ENCODE assay signal across 8 cellular contexts in genomic region chr6:41936073-41936837, GRCh38. TPM values are rescaled to one million over a fixed set of nuclear protein-coding genes. Genes with fewer than 3 reads are reported as not detected.
DNase-seq lines count a peak whose midpoint lies in the region; ATAC-seq and TF ChIP-seq lines count a peak whose summit lies in the region.

No MANE protein-coding gene starts in this region.

- intact Hi-C loops in MCF 10A (cut with micrococcal nuclease) = loop anchor here (1.0 to 5.0 kb wide), 6 partner anchors 16 to 149 kb away; partner anchors contain the start of genes TOMM6 and USP49

- H3K27ac Mint-ChIP-seq in MCF 10A (ENCODE audit: low read depth, unreplicated experiment) = peak overlapping the region; percentile 25

- no peaks in the 10 kb centered on the region for H3K9me3 Mint-ChIP-seq in MCF 10A (ENCODE audit: unreplicated experiment)

- no peak overlapping the region for H3K4me3 Mint-ChIP-seq in MCF 10A (ENCODE audit: unreplicated experiment)

- no TSS peak for BruUV-seq in MCF 10A (replicated peaks; lab: Mats Ljungman, UMichigan)

- DNase-seq in ELF-1 (ENCODE audit: low read depth, low spot score) (peak; percentile 89), HFF-Myc (ENCODE audit: extremely low read depth, low read depth) (peak; percentile 67), NCI-H2029 treated with DMSO at 0.1 percent for 48 hours (lab: John Stamatoyannopoulos, UW) (peak; percentile 48), UCSD-AML1 (lab: John Stamatoyannopoulos, UW; ENCODE audit: unreplicated experiment) (peak; percentile 89), MCF 10A (ENCODE audit: unreplicated experiment) (peak; percentile 93), inferior parietal cortex (ENCODE audit: extremely low spot score) (peak; percentile 88)
- peak; percentile 48 for DNase-seq in stimulated activated CD4-positive, alpha-beta T cell treated with anti-CD3 and anti-CD28 coated beads, Interleukin-12 subunit alpha, Interleukin-12 subunit beta, amount 100 ng/mL, for 4 hours

- CTCF ChIA-PET in MCF 10A (lab: Yijun Ruan, JAX) = interaction anchor here (0.5 to 10.1 kb wide), 26 partner anchors 8 to 1353 kb away, joined by 3 to 117 read pairs (median 4); partner anchors contain the start of genes BYSL, MED20, TAF8 and TOMM6

- no peak for ATAC-seq in GM18498 (IDR thresholded peaks at IDR 0.05; ENCODE audit: unreplicated experiment)

- peaks cover 31% of the 10 kb centered on the region for H3K4me1 Mint-ChIP-seq in MCF 10A (ENCODE audit: insufficient read depth, unreplicated experiment)

- POLR2A ChIA-PET in MCF 10A (lab: Yijun Ruan, JAX) = interaction anchor here (1.0 to 14.4 kb wide), 4 partner anchors 14 to 135 kb away, joined by 4 to 157 read pairs (median 72); partner anchors contain the start of genes BYSL, MED20 and TAF8

- no peak overlapping the region for H3K4me3 ChIP-seq in HFF-Myc (replicated peaks; ENCODE audit: low read depth, low read length)

- TF ChIP-seq CTCF in HFF-Myc (IDR thresholded peaks at IDR 0.05; ENCODE audit: low read depth, low read length, missing control alignments) = peak; percentile 89
- TF ChIP-seq CTCF in MCF 10A (IDR thresholded peaks at IDR 0.05; ENCODE audit: unreplicated experiment) = peak; percentile 76

- H3K36me3 Mint-ChIP-seq in MCF 10A (ENCODE audit: insufficient read depth, unreplicated experiment) = peaks cover 94% of the 10 kb centered on the region

- H3K27me3 Mint-ChIP-seq in MCF 10A (ENCODE audit: insufficient read depth, unreplicated experiment) = no peaks in the 10 kb centered on the region

RNA-seq across cellular contexts. Expression of gene CCND3, which starts 5.4 kb away (rescaled TPM):
- 52.5 and 75.8 TPM in 2 replicates for total RNA-seq in MCF 10A (2022)

RNA-seq across cellular contexts. Expression of gene BYSL, which starts 15.0 kb away (rescaled TPM):
- total RNA-seq in MCF 10A (2022) = 45.0 and 58.0 TPM in 2 replicates

RNA-seq across cellular contexts. Expression of gene MED20, which starts 15.3 kb away (rescaled TPM):
- 27.6 and 29.2 TPM in 2 replicates for total RNA-seq in MCF 10A (2022)

RNA-seq across cellular contexts. Expression of gene USP49, which starts 41.1 kb away (rescaled TPM):
- 4.1 and 4.3 TPM in 2 replicates for total RNA-seq in MCF 10A (2022)
